ENCODE assay signal across 30 cellular contexts in genomic region chr5:30131-30530, GRCh38.
"Had no signal": no experiment of that assay in that cellular context is flagged by ENCODE, and none has a peak within 500 bp of the region (broad histone marks: within the 10 kb centered on the region; RNA-seq: fewer than 3 reads in every experiment).

No MANE protein-coding gene starts in this region.

- H3K9me3 ChIP-seq: gastroesophageal sphincter, right lobe of liver, thyroid gland, vagina had no signal

- DNase-seq: effector CD8-positive, alpha-beta T cell; endodermal cell; foreskin keratinocyte; heart right ventricle; hippocampal formation; left cardiac atrium; left lung; mesenchymal stem cell; mucosa of descending colon; naive thymus-derived CD4-positive, alpha-beta T cell; right lobe of liver; stimulated activated CD4-positive, alpha-beta T cell treated with anti-CD3 and anti-CD28 coated beads, Interleukin-12 subunit alpha, Interleukin-12 subunit beta, amount 100 ng/mL, for 4 hours; stimulated activated CD4-positive, alpha-beta T cell treated with anti-CD3 and anti-CD28 coated beads, Interleukin-1b, Interleukin-23, amount 100 ng/mL, for 48 hours; stimulated activated CD4-positive, alpha-beta T cell treated with anti-CD3 and anti-CD28 coated beads, Interleukin-4, amount 100 ng/mL, for 1 hour; stimulated activated CD8-positive, alpha-beta memory T cell treated with anti-CD3 and anti-CD28 coated beads, Interleukin-4, amount 100 ng/mL, for 48 hours; stimulated activated naive CD4-positive, alpha-beta T cell; stomach; thyroid gland; trophoblast cell had no signal

- H3K4me1 ChIP-seq: foreskin keratinocyte, gastroesophageal sphincter, heart right ventricle, left lung, neural progenitor cell, parathyroid adenoma, right lobe of liver, stomach, thyroid gland, vagina had no signal

- H2AFZ ChIP-seq: neural progenitor cell, parathyroid adenoma had no signal

- H3K36me3 ChIP-seq: gastroesophageal sphincter, heart right ventricle, left lung, neural progenitor cell, right lobe of liver, stomach, thyroid gland, vagina had no signal

- H3K9me3 Mint-ChIP-seq: dendritic cell treated with granulocyte-macrophage colony-stimulating factor and Interleukin-4, amounts not matched to agents 40 ng/mL and 50 ng/mL, for 4 days had no signal

- H3K27me3 ChIP-seq: thyroid gland, vagina had no signal

- H3K27ac ChIP-seq: epithelial cell of prostate, foreskin keratinocyte, gastroesophageal sphincter, heart right ventricle, left lung, neural progenitor cell, parathyroid adenoma, right lobe of liver, stomach, thyroid gland, vagina had no signal

- H3K36me3 Mint-ChIP-seq: mesothelial cell of epicardium, neural progenitor cell had no signal

- H3K4me3 Mint-ChIP-seq: dendritic cell treated with granulocyte-macrophage colony-stimulating factor and Interleukin-4, amounts not matched to agents 40 ng/mL and 50 ng/mL, for 4 days; endodermal cell; mesothelial cell of epicardium; naive thymus-derived CD4-positive, alpha-beta T cell; nephron; neural progenitor cell had no signal

- H3K9ac ChIP-seq: neural progenitor cell, parathyroid adenoma had no signal

- H3K79me2 ChIP-seq: parathyroid adenoma had no signal

- ATAC-seq: esophagus mucosa; foreskin keratinocyte; gastroesophageal sphincter; heart right ventricle; left cardiac atrium; left lung; mucosa of descending colon; naive thymus-derived CD4-positive, alpha-beta T cell; right lobe of liver had no signal

- H3K4me2 ChIP-seq: neural progenitor cell, smooth muscle cell had no signal

- H3K27ac Mint-ChIP-seq: dendritic cell treated with granulocyte-macrophage colony-stimulating factor and Interleukin-4, amounts not matched to agents 40 ng/mL and 50 ng/mL, for 4 days; endodermal cell; mesothelial cell of epicardium; naive thymus-derived CD4-positive, alpha-beta T cell; nephron; neural progenitor cell; progenitor cell of endocrine pancreas had no signal

- H3K4me1 Mint-ChIP-seq: endodermal cell, mesothelial cell of epicardium, nephron had no signal

- H3K4me3 ChIP-seq: gastroesophageal sphincter, heart right ventricle, left lung, mucosa of descending colon, neural progenitor cell, right lobe of liver, smooth muscle cell, stomach, thyroid gland, vagina had no signal
